8 cellular contexts compared by ENCODE assay signal in genomic region chr19:2048959-2049740, GRCh38. TPM values are rescaled to one million over a fixed set of nuclear protein-coding genes. Genes with fewer than 3 reads are reported as not detected.
A peak's percentile ranks its signal among the peaks of the same experiment; 100 is the strongest.
DNase-seq lines count a peak whose midpoint lies in the region; ATAC-seq and TF ChIP-seq lines count a peak whose summit lies in the region.

No MANE protein-coding gene starts in this region.

- peak overlapping the region; percentile 96 for H3K4me3 ChIP-seq in thoracic aorta

- H3K36me3 ChIP-seq in thoracic aorta = peaks cover 24% of the 10 kb centered on the region

- H3K27me3 ChIP-seq in thoracic aorta (replicated peaks; ENCODE audit: insufficient read depth) = no peaks in the 10 kb centered on the region

- no peaks in the 10 kb centered on the region for H3K9me3 Mint-ChIP-seq in activated CD4-positive, alpha-beta T cell treated with anti-CD3 and anti-CD28 coated beads, Interleukin-2, amount 10 ng/mL, durations not matched to agents 7 days and 5 days
- H3K9me3 Mint-ChIP-seq in brain = peaks cover 0 to 2% (median 0%) of the 10 kb centered on the region in 5 experiments

- H3K4me3 Mint-ChIP-seq in activated CD4-positive, alpha-beta T cell treated with anti-CD3 and anti-CD28 coated beads, Interleukin-2, amount 10 ng/mL, durations not matched to agents 7 days and 5 days = peak overlapping the region; percentile 83
- H3K4me3 Mint-ChIP-seq in brain = peak overlapping the region; percentile 86 to 96 (median 91)

- POLR2A ChIA-PET in activated CD4-positive, alpha-beta T cell treated with anti-CD3 and anti-CD28 coated beads, Interleukin-2, amount 10 ng/mL, durations not matched to agents 7 days and 5 days (lab: Charles Lee) = no interaction called here

- TF ChIP-seq CTCF in brain (conservative IDR thresholded peaks at IDR 0.05) (no peak), thoracic aorta (IDR thresholded peaks at IDR 0.05) (no peak)

- H3K27ac ChIP-seq in thoracic aorta = peak overlapping the region; percentile 89 to 93

- no peak for DNase-seq in activated CD4-positive, alpha-beta T cell treated with anti-CD3 and anti-CD28 coated beads, Interleukin-2, amount 10 ng/mL, durations not matched to agents 7 days and 5 days
- no peak for DNase-seq in activated CD4-positive, alpha-beta T cell treated with anti-CD3 and anti-CD28 coated beads for 4 hours
- no peak for DNase-seq in left lobe of liver (ENCODE audit: low spot score)
- no peak for DNase-seq in thoracic aorta (ENCODE audit: low spot score)
- no peak for DNase-seq in RPMI8226
- DNase-seq in iPS-NIHi11 (ENCODE audit: low spot score) = no peak

- peaks cover 6% of the 10 kb centered on the region for H3K36me3 Mint-ChIP-seq in activated CD4-positive, alpha-beta T cell treated with anti-CD3 and anti-CD28 coated beads, Interleukin-2, amount 10 ng/mL, durations not matched to agents 7 days and 5 days (ENCODE audit: low read depth)
- no peaks in the 10 kb centered on the region for H3K36me3 Mint-ChIP-seq in brain

- ATAC-seq in left lobe of liver (peak; percentile 1), thoracic aorta (ENCODE audit: insufficient number of reproducible peaks, low FRiP score, low read depth) (no peak), HG02852 (IDR thresholded peaks at IDR 0.05; ENCODE audit: unreplicated experiment) (no peak)

- peaks cover 40% of the 10 kb centered on the region for H3K4me1 Mint-ChIP-seq in activated CD4-positive, alpha-beta T cell treated with anti-CD3 and anti-CD28 coated beads, Interleukin-2, amount 10 ng/mL, durations not matched to agents 7 days and 5 days
- H3K4me1 Mint-ChIP-seq in brain = peaks cover 24% of the 10 kb centered on the region

- CTCF ChIA-PET in activated CD4-positive, alpha-beta T cell treated with anti-CD3 and anti-CD28 coated beads, Interleukin-2, amount 10 ng/mL, durations not matched to agents 7 days and 5 days (lab: Charles Lee) = interaction anchor here (0.6 to 1.7 kb wide), 3 partner anchors 17 to 79 kb away, joined by 3 to 5 read pairs (median 3); no protein-coding TSS in a partner anchor

- H3K27me3 Mint-ChIP-seq in activated CD4-positive, alpha-beta T cell treated with anti-CD3 and anti-CD28 coated beads, Interleukin-2, amount 10 ng/mL, durations not matched to agents 7 days and 5 days = no peaks in the 10 kb centered on the region
- H3K27me3 Mint-ChIP-seq in brain = no peaks in the 10 kb centered on the region

- peak overlapping the region; percentile 82 for H3K27ac Mint-ChIP-seq in activated CD4-positive, alpha-beta T cell treated with anti-CD3 and anti-CD28 coated beads, Interleukin-2, amount 10 ng/mL, durations not matched to agents 7 days and 5 days
- peak overlapping the region; percentile 89 to 95 (median 92) for H3K27ac Mint-ChIP-seq in brain

- H3K9me3 ChIP-seq in thoracic aorta = no peaks in the 10 kb centered on the region

- H3K4me1 ChIP-seq in thoracic aorta (ENCODE audit: control insufficient read depth in 1 of 2, low read depth in 2 of 2) = peaks cover 25 to 68% of the 10 kb centered on the region in 2 donors

RNA-seq across cellular contexts. Expression of gene MKNK2, which starts 1.9 kb away (rescaled TPM):
- 100 to 1,000 TPM; 198 to 228 TPM for total RNA-seq in activated CD4-positive, alpha-beta T cell treated with anti-CD3 and anti-CD28 coated beads, Interleukin-2, amount 10 ng/mL, durations not matched to agents 7 days and 5 days
- polyA plus RNA-seq in brain (ENCODE audit: insufficient read depth, low read depth, low replicate concordance) = 64.7 TPM
- total RNA-seq in left lobe of liver = 149 TPM
- 10 to 100 TPM; 69.7 to 96.3 TPM for total RNA-seq in thoracic aorta

RNA-seq across cellular contexts. Expression of gene BTBD2, which starts 33.6 kb away (rescaled TPM):
- total RNA-seq in activated CD4-positive, alpha-beta T cell treated with anti-CD3 and anti-CD28 coated beads, Interleukin-2, amount 10 ng/mL, durations not matched to agents 7 days and 5 days = 10 to 100 TPM; 61.3 to 66.3 TPM
- polyA plus RNA-seq in brain (ENCODE audit: insufficient read depth, low read depth, low replicate concordance) = 195 TPM
- 25.9 TPM for total RNA-seq in left lobe of liver
- total RNA-seq in thoracic aorta = 100 to 1,000 TPM in 1 of 2 donors, 10 to 100 TPM in 1; 43.2 to 107 TPM

RNA-seq across cellular contexts. Expression of gene MOB3A, which starts 47.0 kb away (rescaled TPM):
- 100 to 1,000 TPM; 217 to 239 TPM for total RNA-seq in activated CD4-positive, alpha-beta T cell treated with anti-CD3 and anti-CD28 coated beads, Interleukin-2, amount 10 ng/mL, durations not matched to agents 7 days and 5 days
- 40.1 TPM for polyA plus RNA-seq in brain (ENCODE audit: insufficient read depth, low read depth, low replicate concordance)
- total RNA-seq in left lobe of liver (11.2 TPM), thoracic aorta (10 to 100 TPM; 37.8 to 50.9 TPM)

RNA-seq across cellular contexts. Expression of gene IZUMO4, which starts 47.6 kb away (rescaled TPM):
- 1 to 10 TPM; 7.5 to 9.9 TPM for total RNA-seq in activated CD4-positive, alpha-beta T cell treated with anti-CD3 and anti-CD28 coated beads, Interleukin-2, amount 10 ng/mL, durations not matched to agents 7 days and 5 days
- 11.8 TPM for polyA plus RNA-seq in brain (ENCODE audit: insufficient read depth, low read depth, low replicate concordance)
- 5.2 TPM for total RNA-seq in left lobe of liver
- 1 to 10 TPM; 3.1 to 6.1 TPM for total RNA-seq in thoracic aorta

Comparison
In these comparisons a context has a peak if more than half of its experiments do, and no peak if none do; other contexts are left out.
1. RNA of gene MOB3A, which starts 47.0 kb away (total RNA-seq): 217 to 239 TPM in activated CD4-positive, alpha-beta T cell treated with anti-CD3 and anti-CD28 coated beads, Interleukin-2, amount 10 ng/mL, durations not matched to agents 7 days and 5 days; 37.8 to 50.9 TPM in thoracic aorta and 11.2 TPM in left lobe of liver (single experiment); every median in the first group is over 4 times any median in the second.